ENCODE assay signal across 1 cellular context in genomic region chr14:68709007-68709406, GRCh38.
TF ChIP-seq lines count a peak whose summit lies in the region.

No MANE protein-coding gene starts in this region.

TF ChIP-seq in liver, 16 proteins besides CTCF, POLR2A, EP300 and RAD21 (continued from another document):
- TF ChIP-seq REST (IDR thresholded peaks at IDR 0.05) (peak; percentile 23), SP1 (IDR thresholded peaks at IDR 0.05) (peak; percentile 46), RXRA (IDR thresholded peaks at IDR 0.05) (peak; percentile 39 to 73), MAX (IDR thresholded peaks at IDR 0.05) (peak; percentile 80), TAF1 (conservative IDR thresholded peaks at IDR 0.05) (no peak), EGR1 (IDR thresholded peaks at IDR 0.05; ENCODE audit: low read depth in 2 of 2) (no peak), HNF4G (IDR thresholded peaks at IDR 0.05) (no peak), JUND (IDR thresholded peaks at IDR 0.05) (peak in 1 of 2 donors; percentile 72)
